ENCODE assay signal across 28 cellular contexts in genomic region chr18:63917831-63918230, GRCh38. TPM values are rescaled to one million over a fixed set of nuclear protein-coding genes. Genes with fewer than 3 reads are reported as not detected.
"Had no signal": no experiment of that assay in that cellular context is flagged by ENCODE, and none has a peak within 500 bp of the region (broad histone marks: within the 10 kb centered on the region; RNA-seq: fewer than 3 reads in every experiment).

No MANE protein-coding gene starts in this region.

- H3K36me3 Mint-ChIP-seq: activated CD8-positive, alpha-beta memory T cell treated with anti-CD3 and anti-CD28 coated beads, Interleukin-2, amount 10 ng/mL, durations not matched to agents 7 days and 5 days; activated naive CD4-positive, alpha-beta T cell treated with anti-CD3 and anti-CD28 coated beads, Interleukin-2, amount 50 U/mL, for 24 hours; brain; T-cell had no signal

- H3K27ac Mint-ChIP-seq: activated B cell treated with CpG ODN at 0.5 μM for 24 hours; activated CD4-positive, alpha-beta T cell treated with anti-CD3 and anti-CD28 coated beads, Interleukin-2, amount 10 ng/mL, durations not matched to agents 24 days and 14 days; activated CD8-positive, alpha-beta memory T cell treated with anti-CD3 and anti-CD28 coated beads, Interleukin-2, amount 10 ng/mL, durations not matched to agents 7 days and 5 days; activated naive CD4-positive, alpha-beta T cell treated with anti-CD3 and anti-CD28 coated beads, Interleukin-2, amount 50 U/mL, for 24 hours; activated T-cell treated with anti-CD3 and anti-CD28 coated beads, Interleukin-2, amount 50 U/mL, for 24 hours; activated T-helper 1 cell treated with anti-CD3 and anti-CD28 coated beads, Interleukin-12 subunit alpha, Interleukin-12 subunit beta, Interleukin-2, Interleukin-4 antibody, amounts not matched to agents 30 ng/mL and 10 ng/mL and 1 ng/mL, durations not matched to agents 14 hours and 24 hours and 36 hours; brain; T-cell had no signal

- DNase-seq: activated B cell treated with CpG ODN at 0.5 μM for 24 hours; activated CD4-positive, alpha-beta T cell treated with anti-CD3 and anti-CD28 coated beads for 1 hour; activated CD4-positive, alpha-beta T cell treated with anti-CD3 and anti-CD28 coated beads, Interleukin-2, amount 10 ng/mL, durations not matched to agents 24 days and 14 days; activated CD4-positive, alpha-beta T cell treated with anti-CD3 and anti-CD28 coated beads, Interleukin-2, amount 50 U/mL, for 48 hours; activated CD8-positive, alpha-beta memory T cell treated with anti-CD3 and anti-CD28 coated beads, Interleukin-2, amount 10 ng/mL, durations not matched to agents 7 days and 5 days; activated effector memory CD4-positive, alpha-beta T cell treated with Interleukin-2 at 50 U/mL for 16 hours; activated naive CD4-positive, alpha-beta T cell; activated T-cell treated with anti-CD3 and anti-CD28 coated beads, Interleukin-2, amount 50 U/mL, for 24 hours; amygdala; KG1; NCI-H1436 treated with DMSO at 0.1 percent for 48 hours; NCI-H187 treated with DMSO at 0.1 percent for 48 hours; NCI-H446; NCI-H524; NCI-H748 treated with DMSO at 0.1 percent for 48 hours; Peyer's patch; Right ventricle myocardium superior; T-cell; T-helper 2 cell; T1000 had no signal

- H3K4me3 Mint-ChIP-seq: activated B cell treated with CpG ODN at 0.5 μM for 24 hours; activated CD4-positive, alpha-beta T cell treated with anti-CD3 and anti-CD28 coated beads, Interleukin-2, amount 10 ng/mL, durations not matched to agents 24 days and 14 days; activated CD8-positive, alpha-beta memory T cell treated with anti-CD3 and anti-CD28 coated beads, Interleukin-2, amount 10 ng/mL, durations not matched to agents 7 days and 5 days; activated naive CD4-positive, alpha-beta T cell treated with anti-CD3 and anti-CD28 coated beads, Interleukin-2, amount 50 U/mL, for 24 hours; activated T-cell treated with anti-CD3 and anti-CD28 coated beads, Interleukin-2, amount 50 U/mL, for 24 hours; activated T-helper 1 cell treated with anti-CD3 and anti-CD28 coated beads, Interleukin-12 subunit alpha, Interleukin-12 subunit beta, Interleukin-2, Interleukin-4 antibody, amounts not matched to agents 30 ng/mL and 10 ng/mL and 1 ng/mL, durations not matched to agents 14 hours and 24 hours and 36 hours; brain; T-cell had no signal

- H3K27me3 Mint-ChIP-seq: brain had no signal

- H3K4me1 Mint-ChIP-seq: activated B cell treated with CpG ODN at 0.5 μM for 24 hours; activated CD4-positive, alpha-beta T cell treated with anti-CD3 and anti-CD28 coated beads, Interleukin-2, amount 10 ng/mL, durations not matched to agents 24 days and 14 days; activated CD8-positive, alpha-beta memory T cell treated with anti-CD3 and anti-CD28 coated beads, Interleukin-2, amount 10 ng/mL, durations not matched to agents 7 days and 5 days; activated naive CD4-positive, alpha-beta T cell treated with anti-CD3 and anti-CD28 coated beads, Interleukin-2, amount 50 U/mL, for 24 hours; brain; T-cell had no signal

- H3K9me3 Mint-ChIP-seq: activated B cell treated with CpG ODN at 0.5 μM for 24 hours; activated CD4-positive, alpha-beta T cell treated with anti-CD3 and anti-CD28 coated beads, Interleukin-2, amount 10 ng/mL, durations not matched to agents 24 days and 14 days; activated naive CD4-positive, alpha-beta T cell treated with anti-CD3 and anti-CD28 coated beads, Interleukin-2, amount 50 U/mL, for 24 hours; activated T-cell treated with anti-CD3 and anti-CD28 coated beads, Interleukin-2, amount 50 U/mL, for 24 hours; activated T-helper 1 cell treated with anti-CD3 and anti-CD28 coated beads, Interleukin-12 subunit alpha, Interleukin-12 subunit beta, Interleukin-2, Interleukin-4 antibody, amounts not matched to agents 30 ng/mL and 10 ng/mL and 1 ng/mL, durations not matched to agents 14 hours and 24 hours and 36 hours; brain; T-cell had no signal

- FAIRE-seq: astrocyte, TTC549 had no signal

RNA-seq across cellular contexts. Expression of gene SERPINB10, which starts 10.1 kb away (rescaled TPM):
- total RNA-seq: activated B cell treated with CpG ODN at 0.5 μM for 24 hours; activated CD4-positive, alpha-beta T cell treated with anti-CD3 and anti-CD28 coated beads, Interleukin-2, amount 10 ng/mL, durations not matched to agents 24 days and 14 days; activated T-helper 1 cell treated with anti-CD3 and anti-CD28 coated beads, Interleukin-12 subunit alpha, Interleukin-12 subunit beta, Interleukin-2, Interleukin-4 antibody, amounts not matched to agents 30 ng/mL and 10 ng/mL and 1 ng/mL, durations not matched to agents 14 hours and 24 hours and 36 hours; astrocyte; LHCN-M2; M059J; Peyer's patch; Right ventricle myocardium superior; T-cell had no signal

RNA-seq across cellular contexts. Expression of gene SERPINB2, which starts 30.3 kb away (rescaled TPM):
- total RNA-seq: activated CD4-positive, alpha-beta T cell treated with anti-CD3 and anti-CD28 coated beads, Interleukin-2, amount 10 ng/mL, durations not matched to agents 24 days and 14 days; activated CD8-positive, alpha-beta memory T cell treated with anti-CD3 and anti-CD28 coated beads, Interleukin-2, amount 10 ng/mL, durations not matched to agents 7 days and 5 days; activated T-helper 1 cell treated with anti-CD3 and anti-CD28 coated beads, Interleukin-12 subunit alpha, Interleukin-12 subunit beta, Interleukin-2, Interleukin-4 antibody, amounts not matched to agents 30 ng/mL and 10 ng/mL and 1 ng/mL, durations not matched to agents 14 hours and 24 hours and 36 hours; Peyer's patch; Right ventricle myocardium superior; SK-MEL-5; T-cell had no signal

RNA-seq across cellular contexts. Expression of gene HMSD, which starts 31.3 kb away (rescaled TPM):
- total RNA-seq: LHCN-M2, Peyer's patch, SK-MEL-5 had no signal
